ENCODE assay signal across 11 cellular contexts in the genomic region with DNA sequence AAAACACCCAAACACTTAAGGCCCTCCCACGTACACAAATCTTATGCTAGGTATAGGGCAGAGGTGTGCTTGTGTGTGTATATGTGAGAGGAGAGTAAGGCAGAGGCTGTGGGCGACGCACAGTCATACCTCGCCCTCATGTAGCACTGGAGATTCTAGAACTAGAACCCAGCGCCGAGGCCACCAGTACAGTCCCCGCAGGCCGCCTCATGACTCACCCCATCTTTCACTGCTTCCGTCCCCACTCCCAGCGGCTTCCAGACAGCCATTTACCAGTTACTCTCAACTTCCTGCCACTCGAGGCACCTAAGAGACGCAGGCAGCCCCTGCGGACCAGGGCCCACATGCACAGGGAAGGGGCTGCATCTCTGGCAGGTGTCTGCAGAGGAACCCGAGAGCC. TPM values are rescaled to one million over a fixed set of nuclear protein-coding genes. Genes with fewer than 3 reads are reported as not detected.
DNase-seq lines count a peak whose midpoint lies in the region; ATAC-seq, FAIRE-seq and TF ChIP-seq lines count a peak whose summit lies in the region.
"Had no signal": no experiment of that assay in that cellular context is flagged by ENCODE, and none has a peak within 500 bp of the region (broad histone marks: within the 10 kb centered on the region; RNA-seq: fewer than 3 reads in every experiment).

No MANE protein-coding gene starts in this region.

- peaks cover 9% of the 10 kb centered on the region for H3K79me1 ChIP-seq in neuronal stem cell (ENCODE audit: low read depth, low read length)

- no peak overlapping the region for H2AK5ac ChIP-seq in neuronal stem cell (ENCODE audit: low read depth, low read length)

- H3K4me2 ChIP-seq in neuronal stem cell (ENCODE audit: insufficient read depth, low read length, poor library complexity, severe bottlenecking), result no peak overlapping the region

- TF ChIP-seq CTCF in activated B cell treated with CpG ODN at 0.5 μM for 24 hours (IDR thresholded peaks at IDR 0.05), result no peak
- no peak for TF ChIP-seq CTCF in D721Med (IDR thresholded peaks at IDR 0.05; ENCODE audit: insufficient read depth, missing control alignments)

- POLR2A ChIA-PET in activated B cell treated with CpG ODN at 0.5 μM for 24 hours (lab: Charles Lee), result interaction anchor here (1.2 kb wide), 1 partner anchor 11 kb away, joined by 4 read pairs; no protein-coding TSS in a partner anchor

- peaks cover 42 to 92% of the 10 kb centered on the region in 2 donors for H3K36me3 ChIP-seq in neuronal stem cell (replicated peaks in 1 of 2; ENCODE audit: control insufficient read depth in 2 of 2, insufficient read depth in 2 of 2, low read length in 2 of 2)

- ATAC-seq in activated B cell treated with CpG ODN at 0.5 μM for 24 hours (ENCODE audit: low read depth) (no peak), HG03095 (IDR thresholded peaks at IDR 0.05; ENCODE audit: unreplicated experiment) (no peak), HG03378 (IDR thresholded peaks at IDR 0.05; ENCODE audit: unreplicated experiment) (no peak)

- no peaks in the 10 kb centered on the region for H3K9me3 ChIP-seq in neuronal stem cell (replicated peaks in 1 of 2; ENCODE audit: control insufficient read depth in 2 of 2, insufficient read depth in 1 of 2, low read depth in 1 of 2, low read length in 2 of 2)

- H4K8ac ChIP-seq in neuronal stem cell (ENCODE audit: low read depth, low read length), result no peak overlapping the region

- H2BK15ac ChIP-seq in neuronal stem cell (ENCODE audit: low read length), result no peak overlapping the region

- FAIRE-seq in D721Med (lab: Jason Lieb, UNC), result no peak

- H3K18ac ChIP-seq in neuronal stem cell (ENCODE audit: low read length), result no peak overlapping the region

- H3K23ac ChIP-seq in neuronal stem cell (ENCODE audit: low read depth, low read length, poor library complexity), result no peak overlapping the region

- H3K27ac Mint-ChIP-seq in activated B cell treated with CpG ODN at 0.5 μM for 24 hours, result peak overlapping the region; percentile 12
- H3K27ac Mint-ChIP-seq in stimulated activated naive CD8-positive, alpha-beta T cell treated with anti-CD3 and anti-CD28 coated beads, Interleukin-15, Interleukin-2, amounts not matched to agents 100 ng/mL and 50 ng/mL, for 24 hours, result peak overlapping the region; percentile 81

- no peak overlapping the region for H2BK12ac ChIP-seq in neuronal stem cell (ENCODE audit: low read length)

- H3K27me3 ChIP-seq in neuronal stem cell (ENCODE audit: control insufficient read depth in 3 of 3, insufficient read depth in 3 of 3, low read depth in 1 of 3, low read length in 3 of 3), result peaks cover 0 to 2% (median 0%) of the 10 kb centered on the region in 3 experiments

- H3K4me3 ChIP-seq in neuronal stem cell (ENCODE audit: low read length in 2 of 2), result no peak overlapping the region

- H2BK120ac ChIP-seq in neuronal stem cell (ENCODE audit: low read depth, low read length), result no peak overlapping the region

- no peak overlapping the region for H2AFZ ChIP-seq in neuronal stem cell (ENCODE audit: low read length)

- H3K9me3 Mint-ChIP-seq in activated B cell treated with CpG ODN at 0.5 μM for 24 hours, result no peaks in the 10 kb centered on the region
- no peaks in the 10 kb centered on the region for H3K9me3 Mint-ChIP-seq in stimulated activated naive CD8-positive, alpha-beta T cell treated with anti-CD3 and anti-CD28 coated beads, Interleukin-15, Interleukin-2, amounts not matched to agents 100 ng/mL and 50 ng/mL, for 24 hours
- H3K9me3 Mint-ChIP-seq: neural crest cell had no signal

- peak overlapping the region; percentile 87 for H2BK5ac ChIP-seq in neuronal stem cell (ENCODE audit: low read length)

- peaks cover 87% of the 10 kb centered on the region for H3K36me3 Mint-ChIP-seq in activated B cell treated with CpG ODN at 0.5 μM for 24 hours (ENCODE audit: low read depth)
- peaks cover 79% of the 10 kb centered on the region for H3K36me3 Mint-ChIP-seq in stimulated activated naive CD8-positive, alpha-beta T cell treated with anti-CD3 and anti-CD28 coated beads, Interleukin-15, Interleukin-2, amounts not matched to agents 100 ng/mL and 50 ng/mL, for 24 hours (ENCODE audit: low read depth)

- intact Hi-C loops in activated B cell treated with CpG ODN at 0.5 μM for 24 hours (cut with micrococcal nuclease), result no loop called here

- no peak overlapping the region for H3K4me3 Mint-ChIP-seq in activated B cell treated with CpG ODN at 0.5 μM for 24 hours
- H3K4me3 Mint-ChIP-seq in stimulated activated naive CD8-positive, alpha-beta T cell treated with anti-CD3 and anti-CD28 coated beads, Interleukin-15, Interleukin-2, amounts not matched to agents 100 ng/mL and 50 ng/mL, for 24 hours, result no peak overlapping the region
- H3K4me3 Mint-ChIP-seq: neural crest cell had no signal

- no CpG with 5 or more reads among the region's 14 CpGs for WGBS in neuronal stem cell (ENCODE audit: extremely low coverage in 2 of 2, insufficient read length in 2 of 2, insufficient replicate concordance in 1 of 2), 2 donors

- H3K4me1 ChIP-seq in neuronal stem cell (ENCODE audit: control insufficient read depth in 2 of 2, insufficient read depth in 1 of 2, low read depth in 1 of 2, low read length in 2 of 2), result no peaks in the 10 kb centered on the region

- DNase-seq in activated B cell treated with CpG ODN at 0.5 μM for 24 hours (no peak), neuronal stem cell (ENCODE audit: low spot score) (no peak), D721Med (ENCODE audit: insufficient read length, low spot score) (no peak), NCI-H2227 treated with DMSO at 0.1 percent for 48 hours (lab: John Stamatoyannopoulos, UW) (no peak)
- peak; percentile 47 for DNase-seq in activated gamma-delta T cell treated with anti-CD3 and anti-CD28 coated beads, Interleukin-2, amount 50 U/mL, for 16 hours (ENCODE audit: low read depth)
- DNase-seq: IMR-90, NCI-H748 treated with DMSO at 0.1 percent for 48 hours had no signal

- no peak overlapping the region for H3K9ac ChIP-seq in neuronal stem cell (ENCODE audit: low read depth, low read length, poor library complexity)

- H3K27me3 Mint-ChIP-seq in activated B cell treated with CpG ODN at 0.5 μM for 24 hours, result no peaks in the 10 kb centered on the region
- no peaks in the 10 kb centered on the region for H3K27me3 Mint-ChIP-seq in stimulated activated naive CD8-positive, alpha-beta T cell treated with anti-CD3 and anti-CD28 coated beads, Interleukin-15, Interleukin-2, amounts not matched to agents 100 ng/mL and 50 ng/mL, for 24 hours

- H4K91ac ChIP-seq in neuronal stem cell (ENCODE audit: low read depth, low read length, poor library complexity), result no peak overlapping the region

- CTCF ChIA-PET in activated B cell treated with CpG ODN at 0.5 μM for 24 hours (lab: Charles Lee), result no interaction called here

- H3K27ac ChIP-seq in neuronal stem cell (replicated peaks; ENCODE audit: low read length), result no peak overlapping the region

- H3K14ac ChIP-seq in neuronal stem cell (ENCODE audit: low read length), result no peak overlapping the region

- H3K4ac ChIP-seq in neuronal stem cell (ENCODE audit: low read length), result no peak overlapping the region

- peaks cover 15% of the 10 kb centered on the region for H3K4me1 Mint-ChIP-seq in activated B cell treated with CpG ODN at 0.5 μM for 24 hours
- H3K4me1 Mint-ChIP-seq in stimulated activated naive CD8-positive, alpha-beta T cell treated with anti-CD3 and anti-CD28 coated beads, Interleukin-15, Interleukin-2, amounts not matched to agents 100 ng/mL and 50 ng/mL, for 24 hours (ENCODE audit: low read depth), result peaks cover 42% of the 10 kb centered on the region
- H3K4me1 Mint-ChIP-seq: neural crest cell had no signal

RNA-seq across cellular contexts. Expression of gene CYTH1, which starts 23.2 kb away (rescaled TPM):
- 368 and 391 TPM in 2 replicates for total RNA-seq in activated B cell treated with CpG ODN at 0.5 μM for 24 hours
- 13.3 TPM for polyA plus RNA-seq in neuronal stem cell (2013, experiment 1 of 2)
- 13.8 TPM for polyA plus RNA-seq in neuronal stem cell (2013, experiment 2 of 2)

RNA-seq across cellular contexts. Expression of gene USP36, which starts 35.3 kb away (rescaled TPM):
- total RNA-seq in activated B cell treated with CpG ODN at 0.5 μM for 24 hours, result 93.8 and 107 TPM in 2 replicates
- polyA plus RNA-seq in neuronal stem cell (2013, experiment 1 of 2), result 21.1 TPM
- polyA plus RNA-seq in neuronal stem cell (2013, experiment 2 of 2), result 23.6 TPM
